ENCODE assay signal across 18 cellular contexts in the genomic region with DNA sequence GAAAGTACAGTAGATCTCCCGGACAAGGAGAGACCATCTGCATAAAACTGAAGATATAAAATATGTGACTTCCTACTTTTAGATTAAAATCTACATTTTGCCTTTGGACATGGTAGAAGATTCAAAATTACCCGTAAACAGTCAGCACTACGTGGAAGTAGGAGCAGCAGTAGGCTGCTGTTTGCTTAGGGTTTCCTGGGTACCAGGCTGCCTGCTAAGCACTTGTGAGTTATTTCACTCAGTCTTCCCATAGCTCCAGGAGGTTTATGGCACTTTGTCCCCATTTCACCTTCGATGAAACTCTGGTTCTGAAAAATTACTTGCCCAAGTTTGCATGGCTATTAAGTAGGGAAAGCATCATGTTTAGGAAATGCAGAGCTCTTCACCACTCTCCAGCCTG.
DNase-seq lines count a peak whose midpoint lies in the region; ATAC-seq, FAIRE-seq and TF ChIP-seq lines count a peak whose summit lies in the region.
"Had no signal": no experiment of that assay in that cellular context is flagged by ENCODE, and none has a peak within 500 bp of the region (broad histone marks: within the 10 kb centered on the region; RNA-seq: fewer than 3 reads in every experiment).

No MANE protein-coding gene starts in this region.

- no peak overlapping the region for H3K4me3 ChIP-seq in bronchial epithelial cell (ENCODE audit: low read depth, low read length)
- no peak overlapping the region for H3K4me3 ChIP-seq in upper lobe of right lung
- no peak overlapping the region for H3K4me3 ChIP-seq in mesenchymal stem cell (ENCODE audit: insufficient read depth in 1 of 2, low read depth in 1 of 2, low read length in 2 of 2)
- H3K4me3 ChIP-seq: A549, GM23338 had no signal

- H3K27me3 ChIP-seq in bronchial epithelial cell (ENCODE audit: control insufficient read depth, insufficient read depth, low read length) (no peaks in the 10 kb centered on the region), upper lobe of right lung (no peaks in the 10 kb centered on the region), mesenchymal stem cell (ENCODE audit: control insufficient read depth in 1 of 2, insufficient read depth in 1 of 2, low read length in 2 of 2) (no peaks in the 10 kb centered on the region)

- no peak overlapping the region for H2BK120ac ChIP-seq in mesenchymal stem cell (ENCODE audit: low read depth, low read length)

- H3K9me3 ChIP-seq in upper lobe of right lung, result no peaks in the 10 kb centered on the region
- H3K9me3 ChIP-seq in mesenchymal stem cell (ENCODE audit: control insufficient read depth, low read length), result no peaks in the 10 kb centered on the region
- H3K9me3 ChIP-seq: A549 had no signal

- intact Hi-C loops in upper lobe of right lung (cut with DNase I), result no loop called here

- DNase-seq in NCI-H1417 (lab: John Stamatoyannopoulos, UW), result peak in 2 of 3 experiments; percentile 3 to 9
- DNase-seq in NCI-H1417 treated with DMSO at 0.1 percent for 48 hours (lab: John Stamatoyannopoulos, UW), result no peak
- DNase-seq in NCI-H748 (lab: John Stamatoyannopoulos, UW; ENCODE audit: unreplicated experiment), result peak; percentile 39
- no peak for DNase-seq in NCI-H748 treated with DMSO at 0.1 percent for 48 hours (lab: John Stamatoyannopoulos, UW)
- DNase-seq in bronchial epithelial cell (ENCODE audit: low read depth), result no peak
- DNase-seq in upper lobe of right lung, result no peak
- no peak for DNase-seq in NCI-H1092 (lab: John Stamatoyannopoulos, UW)
- DNase-seq in mesenchymal stem cell, result no peak
- DNase-seq: AML-193; Calu3; CD8-positive, alpha-beta T cell; DMS79 treated with DMSO at 0.1 percent for 48 hours; GF-D8; H7 had no signal

- peak overlapping the region in 1 of 2 experiments; percentile 68 for H3K23ac ChIP-seq in mesenchymal stem cell (ENCODE audit: low read length in 2 of 2)

- H3K36me3 ChIP-seq in bronchial epithelial cell (ENCODE audit: control insufficient read depth, insufficient read depth, low read length) (no peaks in the 10 kb centered on the region), upper lobe of right lung (no peaks in the 10 kb centered on the region), mesenchymal stem cell (ENCODE audit: control insufficient read depth in 1 of 2, insufficient read depth in 2 of 2, low read depth in 1 of 2, low read length in 2 of 2) (no peaks in the 10 kb centered on the region)

- no peak overlapping the region for H2BK12ac ChIP-seq in mesenchymal stem cell (ENCODE audit: low read length in 2 of 2)

- H2BK5ac ChIP-seq in mesenchymal stem cell (ENCODE audit: low read depth, low read length, poor library complexity, severe bottlenecking), result no peak overlapping the region

- H4K8ac ChIP-seq in mesenchymal stem cell (ENCODE audit: low read length), result no peak overlapping the region

- H3K9ac ChIP-seq in mesenchymal stem cell (ENCODE audit: low read length), result no peak overlapping the region

- TF ChIP-seq CTCF in bronchial epithelial cell (IDR thresholded peaks at IDR 0.05; ENCODE audit: insufficient read depth, low read length, severe bottlenecking), result no peak
- no peak for TF ChIP-seq CTCF in upper lobe of right lung (IDR thresholded peaks at IDR 0.05)

- H3K4me2 ChIP-seq in mesenchymal stem cell (ENCODE audit: low read length, poor library complexity, severe bottlenecking), result no peak overlapping the region
- H3K4me2 ChIP-seq: A549, GM23338 had no signal

- H4K91ac ChIP-seq in mesenchymal stem cell (ENCODE audit: low read length), result no peak overlapping the region

- H3K14ac ChIP-seq in mesenchymal stem cell (ENCODE audit: low read length in 2 of 2), result no peak overlapping the region

- H2BK15ac ChIP-seq in mesenchymal stem cell (ENCODE audit: low read depth, poor library complexity, severe bottlenecking), result no peak overlapping the region

- ATAC-seq in upper lobe of right lung, result peak; percentile 61
- ATAC-seq: A549; CD8-positive, alpha-beta T cell had no signal

- H3K4ac ChIP-seq in mesenchymal stem cell (ENCODE audit: low read depth in 1 of 2, low read length in 2 of 2), result no peak overlapping the region

- H3K79me1 ChIP-seq in mesenchymal stem cell (replicated peaks; ENCODE audit: low read length, poor library complexity, severe bottlenecking), result no peaks in the 10 kb centered on the region

- no peak overlapping the region for H2AK5ac ChIP-seq in mesenchymal stem cell (ENCODE audit: low read length, severe bottlenecking)

- FAIRE-seq in bronchial epithelial cell (lab: Jason Lieb, UNC), result peak; percentile 47
- FAIRE-seq: A549, HTR-8/SVneo had no signal

- no peak overlapping the region for H2AFZ ChIP-seq in mesenchymal stem cell (ENCODE audit: low read depth, low read length)
- H2AFZ ChIP-seq: GM23338 had no signal

- no peaks in the 10 kb centered on the region for H3K4me1 ChIP-seq in upper lobe of right lung
- no peaks in the 10 kb centered on the region for H3K4me1 ChIP-seq in mesenchymal stem cell (ENCODE audit: control insufficient read depth, insufficient read depth, low read depth, low read length)
- H3K4me1 ChIP-seq: A549 had no signal

- H3K18ac ChIP-seq in mesenchymal stem cell (ENCODE audit: low read depth in 1 of 2, low read length in 2 of 2), result no peak overlapping the region

- H3K27ac ChIP-seq in upper lobe of right lung (no peak overlapping the region), mesenchymal stem cell (ENCODE audit: low read length, poor library complexity, severe bottlenecking) (no peak overlapping the region)
- H3K27ac ChIP-seq: 22Rv1, A549 had no signal

- WGBS in mesenchymal stem cell, result 85% methylated on average over 3 of the region's 4 CpGs

Comparison
In these comparisons a context has a peak if more than half of its experiments do, and no peak if none do; other contexts are left out.
1. DNase-seq: peak in NCI-H1417 (2 of 3) and NCI-H748 (single experiment); none in NCI-H1417 treated with DMSO at 0.1 percent for 48 hours (single experiment), NCI-H748 treated with DMSO at 0.1 percent for 48 hours (single experiment), bronchial epithelial cell (single experiment), upper lobe of right lung (single experiment), NCI-H1092 (single experiment) and mesenchymal stem cell (single experiment).